Comparison of ENCODE assay signal across 2 cellular contexts in the genomic region with DNA sequence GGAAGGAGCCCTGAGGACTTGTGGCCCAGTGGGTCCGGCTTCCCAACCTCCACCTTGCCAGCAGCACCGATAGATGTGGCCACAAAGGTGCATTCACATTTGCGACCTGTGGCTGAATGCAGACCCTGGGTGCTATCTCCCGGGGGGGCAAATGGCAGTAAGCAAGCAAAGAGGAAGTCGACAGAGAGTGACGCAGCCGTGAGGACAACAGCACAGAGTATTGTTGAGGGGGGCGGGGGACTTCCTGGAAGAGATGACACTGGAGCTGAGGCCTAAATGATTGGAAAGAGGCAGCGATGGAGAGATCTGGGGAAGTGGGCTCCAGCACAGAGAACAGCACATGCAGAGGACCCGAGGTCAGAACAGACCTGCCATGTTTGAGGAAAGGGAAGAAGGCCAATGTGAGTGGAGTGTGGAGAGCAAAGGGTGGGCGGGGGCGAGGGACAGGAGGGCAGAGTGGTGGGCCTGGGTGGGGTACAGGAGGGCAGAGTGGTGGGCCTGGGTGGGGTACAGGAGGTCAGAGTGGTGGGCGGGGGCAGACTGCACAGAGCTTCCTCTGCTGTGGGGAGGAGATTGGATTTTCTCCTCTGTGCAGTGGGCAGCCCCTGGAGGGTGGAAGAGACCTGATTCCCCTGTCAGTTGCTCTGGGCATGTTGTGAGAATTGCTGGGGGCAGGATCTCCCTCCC.
TF ChIP-seq lines count a peak whose summit lies in the region.

No MANE protein-coding gene starts in this region.

TF ChIP-seq in liver, 16 proteins besides CTCF, POLR2A, EP300 and RAD21:
- TF ChIP-seq RXRA (IDR thresholded peaks at IDR 0.05), result no peak
- TF ChIP-seq, protein P1, sequence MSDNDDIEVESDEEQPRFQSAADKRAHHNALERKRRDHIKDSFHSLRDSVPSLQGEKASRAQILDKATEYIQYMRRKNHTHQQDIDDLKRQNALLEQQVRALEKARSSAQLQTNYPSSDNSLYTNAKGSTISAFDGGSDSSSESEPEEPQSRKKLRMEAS (IDR thresholded peaks at IDR 0.05), result no peak
- no peak for TF ChIP-seq FOXA1 (IDR thresholded peaks at IDR 0.05)
- TF ChIP-seq YY1 (IDR thresholded peaks at IDR 0.05), result no peak
- TF ChIP-seq EGR1 (IDR thresholded peaks at IDR 0.05; ENCODE audit: low read depth in 2 of 2), result no peak
- no peak for TF ChIP-seq TAF1 (conservative IDR thresholded peaks at IDR 0.05)
- no peak for TF ChIP-seq GABPA (IDR thresholded peaks at IDR 0.05 in 1 of 2, conservative IDR thresholded peaks at IDR 0.05 in 1 of 2)
- TF ChIP-seq, protein P2, sequence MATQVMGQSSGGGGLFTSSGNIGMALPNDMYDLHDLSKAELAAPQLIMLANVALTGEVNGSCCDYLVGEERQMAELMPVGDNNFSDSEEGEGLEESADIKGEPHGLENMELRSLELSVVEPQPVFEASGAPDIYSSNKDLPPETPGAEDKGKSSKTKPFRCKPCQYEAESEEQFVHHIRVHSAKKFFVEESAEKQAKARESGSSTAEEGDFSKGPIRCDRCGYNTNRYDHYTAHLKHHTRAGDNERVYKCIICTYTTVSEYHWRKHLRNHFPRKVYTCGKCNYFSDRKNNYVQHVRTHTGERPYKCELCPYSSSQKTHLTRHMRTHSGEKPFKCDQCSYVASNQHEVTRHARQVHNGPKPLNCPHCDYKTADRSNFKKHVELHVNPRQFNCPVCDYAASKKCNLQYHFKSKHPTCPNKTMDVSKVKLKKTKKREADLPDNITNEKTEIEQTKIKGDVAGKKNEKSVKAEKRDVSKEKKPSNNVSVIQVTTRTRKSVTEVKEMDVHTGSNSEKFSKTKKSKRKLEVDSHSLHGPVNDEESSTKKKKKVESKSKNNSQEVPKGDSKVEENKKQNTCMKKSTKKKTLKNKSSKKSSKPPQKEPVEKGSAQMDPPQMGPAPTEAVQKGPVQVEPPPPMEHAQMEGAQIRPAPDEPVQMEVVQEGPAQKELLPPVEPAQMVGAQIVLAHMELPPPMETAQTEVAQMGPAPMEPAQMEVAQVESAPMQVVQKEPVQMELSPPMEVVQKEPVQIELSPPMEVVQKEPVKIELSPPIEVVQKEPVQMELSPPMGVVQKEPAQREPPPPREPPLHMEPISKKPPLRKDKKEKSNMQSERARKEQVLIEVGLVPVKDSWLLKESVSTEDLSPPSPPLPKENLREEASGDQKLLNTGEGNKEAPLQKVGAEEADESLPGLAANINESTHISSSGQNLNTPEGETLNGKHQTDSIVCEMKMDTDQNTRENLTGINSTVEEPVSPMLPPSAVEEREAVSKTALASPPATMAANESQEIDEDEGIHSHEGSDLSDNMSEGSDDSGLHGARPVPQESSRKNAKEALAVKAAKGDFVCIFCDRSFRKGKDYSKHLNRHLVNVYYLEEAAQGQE (IDR thresholded peaks at IDR 0.05), result no peak
- no peak for TF ChIP-seq JUND (IDR thresholded peaks at IDR 0.05)
- TF ChIP-seq, protein P3, sequence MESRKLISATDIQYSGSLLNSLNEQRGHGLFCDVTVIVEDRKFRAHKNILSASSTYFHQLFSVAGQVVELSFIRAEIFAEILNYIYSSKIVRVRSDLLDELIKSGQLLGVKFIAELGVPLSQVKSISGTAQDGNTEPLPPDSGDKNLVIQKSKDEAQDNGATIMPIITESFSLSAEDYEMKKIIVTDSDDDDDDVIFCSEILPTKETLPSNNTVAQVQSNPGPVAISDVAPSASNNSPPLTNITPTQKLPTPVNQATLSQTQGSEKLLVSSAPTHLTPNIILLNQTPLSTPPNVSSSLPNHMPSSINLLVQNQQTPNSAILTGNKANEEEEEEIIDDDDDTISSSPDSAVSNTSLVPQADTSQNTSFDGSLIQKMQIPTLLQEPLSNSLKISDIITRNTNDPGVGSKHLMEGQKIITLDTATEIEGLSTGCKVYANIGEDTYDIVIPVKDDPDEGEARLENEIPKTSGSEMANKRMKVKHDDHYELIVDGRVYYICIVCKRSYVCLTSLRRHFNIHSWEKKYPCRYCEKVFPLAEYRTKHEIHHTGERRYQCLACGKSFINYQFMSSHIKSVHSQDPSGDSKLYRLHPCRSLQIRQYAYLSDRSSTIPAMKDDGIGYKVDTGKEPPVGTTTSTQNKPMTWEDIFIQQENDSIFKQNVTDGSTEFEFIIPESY (IDR thresholded peaks at IDR 0.05), result no peak
- TF ChIP-seq, protein P4, sequence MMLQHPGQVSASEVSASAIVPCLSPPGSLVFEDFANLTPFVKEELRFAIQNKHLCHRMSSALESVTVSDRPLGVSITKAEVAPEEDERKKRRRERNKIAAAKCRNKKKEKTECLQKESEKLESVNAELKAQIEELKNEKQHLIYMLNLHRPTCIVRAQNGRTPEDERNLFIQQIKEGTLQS (IDR thresholded peaks at IDR 0.05), result no peak
- TF ChIP-seq NR2F2 (IDR thresholded peaks at IDR 0.05), result no peak
- TF ChIP-seq HNF4G (IDR thresholded peaks at IDR 0.05), result no peak
- no peak for TF ChIP-seq HNF4A (conservative IDR thresholded peaks at IDR 0.05)
- TF ChIP-seq FOXA2 (IDR thresholded peaks at IDR 0.05), result no peak

TF ChIP-seq in HepG2, 621 proteins besides CTCF, POLR2A, EP300 and RAD21:
- TF ChIP-seq KAT7 (CRISPR knock-in tag; IDR thresholded peaks at IDR 0.05; ENCODE audit: borderline replicate concordance) (no peak), NR1H2 (CRISPR knock-in tag; IDR thresholded peaks at IDR 0.05; ENCODE audit: borderline replicate concordance, low read depth) (no peak), KMT2B (CRISPR knock-in tag; IDR thresholded peaks at IDR 0.05) (no peak), ZNF207 (IDR thresholded peaks at IDR 0.05; ENCODE audit: borderline replicate concordance) (no peak), ZNF180 (CRISPR knock-in tag; IDR thresholded peaks at IDR 0.05; ENCODE audit: borderline replicate concordance, low read depth) (no peak), KLF9 (CRISPR knock-in tag; IDR thresholded peaks at IDR 0.05; ENCODE audit: low read depth) (no peak), ARNT (IDR thresholded peaks at IDR 0.05) (no peak), FOXP1 (IDR thresholded peaks at IDR 0.05) (no peak), FOXP1 (CRISPR knock-in tag; IDR thresholded peaks at IDR 0.05) (no peak), STAT5B (CRISPR knock-in tag; IDR thresholded peaks at IDR 0.05) (no peak)
- TF ChIP-seq, protein P5, sequence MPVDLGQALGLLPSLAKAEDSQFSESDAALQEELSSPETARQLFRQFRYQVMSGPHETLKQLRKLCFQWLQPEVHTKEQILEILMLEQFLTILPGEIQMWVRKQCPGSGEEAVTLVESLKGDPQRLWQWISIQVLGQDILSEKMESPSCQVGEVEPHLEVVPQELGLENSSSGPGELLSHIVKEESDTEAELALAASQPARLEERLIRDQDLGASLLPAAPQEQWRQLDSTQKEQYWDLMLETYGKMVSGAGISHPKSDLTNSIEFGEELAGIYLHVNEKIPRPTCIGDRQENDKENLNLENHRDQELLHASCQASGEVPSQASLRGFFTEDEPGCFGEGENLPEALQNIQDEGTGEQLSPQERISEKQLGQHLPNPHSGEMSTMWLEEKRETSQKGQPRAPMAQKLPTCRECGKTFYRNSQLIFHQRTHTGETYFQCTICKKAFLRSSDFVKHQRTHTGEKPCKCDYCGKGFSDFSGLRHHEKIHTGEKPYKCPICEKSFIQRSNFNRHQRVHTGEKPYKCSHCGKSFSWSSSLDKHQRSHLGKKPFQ (CRISPR knock-in tag; IDR thresholded peaks at IDR 0.05; ENCODE audit: insufficient replicate concordance), result no peak
- TF ChIP-seq, protein P6, sequence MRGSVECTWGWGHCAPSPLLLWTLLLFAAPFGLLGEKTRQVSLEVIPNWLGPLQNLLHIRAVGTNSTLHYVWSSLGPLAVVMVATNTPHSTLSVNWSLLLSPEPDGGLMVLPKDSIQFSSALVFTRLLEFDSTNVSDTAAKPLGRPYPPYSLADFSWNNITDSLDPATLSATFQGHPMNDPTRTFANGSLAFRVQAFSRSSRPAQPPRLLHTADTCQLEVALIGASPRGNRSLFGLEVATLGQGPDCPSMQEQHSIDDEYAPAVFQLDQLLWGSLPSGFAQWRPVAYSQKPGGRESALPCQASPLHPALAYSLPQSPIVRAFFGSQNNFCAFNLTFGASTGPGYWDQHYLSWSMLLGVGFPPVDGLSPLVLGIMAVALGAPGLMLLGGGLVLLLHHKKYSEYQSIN (CRISPR knock-in tag; IDR thresholded peaks at IDR 0.05; ENCODE audit: borderline replicate concordance), result no peak
- TF ChIP-seq, protein P7, sequence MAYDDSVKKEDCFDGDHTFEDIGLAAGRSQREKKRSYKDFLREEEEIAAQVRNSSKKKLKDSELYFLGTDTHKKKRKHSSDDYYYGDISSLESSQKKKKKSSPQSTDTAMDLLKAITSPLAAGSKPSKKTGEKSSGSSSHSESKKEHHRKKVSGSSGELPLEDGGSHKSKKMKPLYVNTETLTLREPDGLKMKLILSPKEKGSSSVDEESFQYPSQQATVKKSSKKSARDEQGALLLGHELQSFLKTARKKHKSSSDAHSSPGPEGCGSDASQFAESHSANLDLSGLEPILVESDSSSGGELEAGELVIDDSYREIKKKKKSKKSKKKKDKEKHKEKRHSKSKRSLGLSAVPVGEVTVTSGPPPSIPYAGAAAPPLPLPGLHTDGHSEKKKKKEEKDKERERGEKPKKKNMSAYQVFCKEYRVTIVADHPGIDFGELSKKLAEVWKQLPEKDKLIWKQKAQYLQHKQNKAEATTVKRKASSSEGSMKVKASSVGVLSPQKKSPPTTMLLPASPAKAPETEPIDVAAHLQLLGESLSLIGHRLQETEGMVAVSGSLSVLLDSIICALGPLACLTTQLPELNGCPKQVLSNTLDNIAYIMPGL (CRISPR knock-in tag; IDR thresholded peaks at IDR 0.05; ENCODE audit: borderline replicate concordance in 1 of 2, low read depth in 1 of 2), result no peak
